In genomic region chr16:89193021-89193575, GRCh38 we compare ENCODE assay signal across 8 cellular contexts. TPM values are rescaled to one million over a fixed set of nuclear protein-coding genes. Genes with fewer than 3 reads are reported as not detected.
DNase-seq lines count a peak whose midpoint lies in the region; ATAC-seq and TF ChIP-seq lines count a peak whose summit lies in the region.

No MANE protein-coding gene starts in this region.

- no peaks in the 10 kb centered on the region for H3K4me1 Mint-ChIP-seq in activated CD4-positive, alpha-beta T cell treated with anti-CD3 and anti-CD28 coated beads, Interleukin-2, amount 10 ng/mL, durations not matched to agents 7 days and 5 days

- no peak overlapping the region for H3K9ac ChIP-seq in HUES6 (ENCODE audit: low read length)

- H3K36me3 Mint-ChIP-seq in activated CD4-positive, alpha-beta T cell treated with anti-CD3 and anti-CD28 coated beads, Interleukin-2, amount 10 ng/mL, durations not matched to agents 7 days and 5 days (ENCODE audit: low read depth) = no peaks in the 10 kb centered on the region

- no peak overlapping the region for H3K27ac Mint-ChIP-seq in activated CD4-positive, alpha-beta T cell treated with anti-CD3 and anti-CD28 coated beads, Interleukin-2, amount 10 ng/mL, durations not matched to agents 7 days and 5 days

- peaks cover 4% of the 10 kb centered on the region; the same call in 1 of the 2 replicates for H3K9me3 ChIP-seq in HUES6 (ENCODE audit: control insufficient read depth, insufficient read depth, low read depth, low read length)
- H3K9me3 ChIP-seq in cardiac muscle cell (ENCODE audit: low read depth) = no peaks in the 10 kb centered on the region

- H3K4me3 ChIP-seq in HUES6 (ENCODE audit: low read depth, low read length) = peak overlapping the region; percentile 55
- no peak overlapping the region for H3K4me3 ChIP-seq in cardiac muscle cell

- TF ChIP-seq CTCF in cardiac muscle cell (IDR thresholded peaks at IDR 0.05; ENCODE audit: low read depth, low read length) = no peak

- no peaks in the 10 kb centered on the region for H3K27me3 Mint-ChIP-seq in activated CD4-positive, alpha-beta T cell treated with anti-CD3 and anti-CD28 coated beads, Interleukin-2, amount 10 ng/mL, durations not matched to agents 7 days and 5 days

- POLR2A ChIA-PET in activated CD4-positive, alpha-beta T cell treated with anti-CD3 and anti-CD28 coated beads, Interleukin-2, amount 10 ng/mL, durations not matched to agents 7 days and 5 days (lab: Charles Lee) = no interaction called here

- H3K4me1 ChIP-seq in HUES6 (ENCODE audit: control insufficient read depth, insufficient read depth, low read length) (no peaks in the 10 kb centered on the region), cardiac muscle cell (ENCODE audit: low read depth) (no peaks in the 10 kb centered on the region)

- H3K36me3 ChIP-seq in HUES6 (ENCODE audit: control insufficient read depth, insufficient read depth, low read length) = no peaks in the 10 kb centered on the region
- no peaks in the 10 kb centered on the region for H3K36me3 ChIP-seq in cardiac muscle cell

- H3K27ac ChIP-seq in HUES6 (ENCODE audit: low read depth, low read length) (no peak overlapping the region), cardiac muscle cell (no peak overlapping the region)

- H3K9me3 Mint-ChIP-seq in activated CD4-positive, alpha-beta T cell treated with anti-CD3 and anti-CD28 coated beads, Interleukin-2, amount 10 ng/mL, durations not matched to agents 7 days and 5 days = no peaks in the 10 kb centered on the region

- peak; percentile 94 for DNase-seq in CMK (ENCODE audit: low read depth)
- peak; percentile 45 for DNase-seq in activated CD4-positive, alpha-beta T cell treated with anti-CD3 and anti-CD28 coated beads, Interleukin-2, amount 10 ng/mL, durations not matched to agents 7 days and 5 days
- DNase-seq in cardiac muscle cell (ENCODE audit: low read depth in 1 of 2, low spot score in 1 of 2) = peak; percentile 74 to 95
- DNase-seq in stimulated activated CD8-positive, alpha-beta memory T cell treated with anti-CD3 and anti-CD28 coated beads, Interleukin-2, amount 100 ng/mL, for 48 hours (ENCODE audit: low read depth in 2 of 2) = peak; percentile 49
- no peak for DNase-seq in NK-92 treated with Interleukin-12 subunit alpha and Interleukin-12 subunit beta, amount 100 ng/mL, for 24 hours (lab: John Stamatoyannopoulos, UW)
- DNase-seq in NCI-H524 treated with DMSO at 0.1 percent for 48 hours (lab: John Stamatoyannopoulos, UW) = no peak

- ATAC-seq in GM19397 (IDR thresholded peaks at IDR 0.05; ENCODE audit: unreplicated experiment) = no peak

- H3K4me3 Mint-ChIP-seq in activated CD4-positive, alpha-beta T cell treated with anti-CD3 and anti-CD28 coated beads, Interleukin-2, amount 10 ng/mL, durations not matched to agents 7 days and 5 days = no peak overlapping the region

- CTCF ChIA-PET in activated CD4-positive, alpha-beta T cell treated with anti-CD3 and anti-CD28 coated beads, Interleukin-2, amount 10 ng/mL, durations not matched to agents 7 days and 5 days (lab: Charles Lee) = interaction anchor here (0.9 kb wide), 1 partner anchor 23 kb away, joined by 4 read pairs; no protein-coding TSS in a partner anchor

- H3K27me3 ChIP-seq in HUES6 (ENCODE audit: control insufficient read depth, insufficient read depth, low read length) (peaks cover 46% of the 10 kb centered on the region), cardiac muscle cell (peaks cover 28% of the 10 kb centered on the region)

RNA-seq across cellular contexts. Expression of gene SLC22A31, which starts 7.2 kb away (rescaled TPM):
- total RNA-seq in activated CD4-positive, alpha-beta T cell treated with anti-CD3 and anti-CD28 coated beads, Interleukin-2, amount 10 ng/mL, durations not matched to agents 7 days and 5 days = 1 to 10 TPM; 1.8 to 2.8 TPM
- 3.1 and 39.4 TPM in 2 replicates for total RNA-seq in cardiac muscle cell
- 10.9 and 36.3 TPM in 2 replicates for polyA plus RNA-seq in cardiac muscle cell

RNA-seq across cellular contexts. Expression of gene CDH15, which starts 21.6 kb away (rescaled TPM):
- not detected for total RNA-seq in activated CD4-positive, alpha-beta T cell treated with anti-CD3 and anti-CD28 coated beads, Interleukin-2, amount 10 ng/mL, durations not matched to agents 7 days and 5 days
- 0.92 and 1.5 TPM in 2 replicates for total RNA-seq in cardiac muscle cell
- polyA plus RNA-seq in cardiac muscle cell = 0.78 and 1.4 TPM in 2 replicates

RNA-seq across cellular contexts. Expression of gene ZNF778, which starts 24.4 kb away (rescaled TPM):
- total RNA-seq in activated CD4-positive, alpha-beta T cell treated with anti-CD3 and anti-CD28 coated beads, Interleukin-2, amount 10 ng/mL, durations not matched to agents 7 days and 5 days = 1 to 10 TPM; 8.3 to 9.2 TPM
- total RNA-seq in cardiac muscle cell = 25.8 and 31.8 TPM in 2 replicates
- 4.1 and 9.5 TPM in 2 replicates for polyA plus RNA-seq in cardiac muscle cell

Comparison
In these comparisons a context has a peak if more than half of its experiments do, and no peak if none do; other contexts are left out.
1. DNase-seq: peak in CMK (single experiment), activated CD4-positive, alpha-beta T cell treated with anti-CD3 and anti-CD28 coated beads, Interleukin-2, amount 10 ng/mL, durations not matched to agents 7 days and 5 days (single experiment), cardiac muscle cell (2 of 2) and stimulated activated CD8-positive, alpha-beta memory T cell treated with anti-CD3 and anti-CD28 coated beads, Interleukin-2, amount 100 ng/mL, for 48 hours (2 of 2); none in NK-92 treated with Interleukin-12 subunit alpha and Interleukin-12 subunit beta, amount 100 ng/mL, for 24 hours (single experiment) and NCI-H524 treated with DMSO at 0.1 percent for 48 hours (single experiment).